8 cellular contexts compared by ENCODE assay signal in genomic region chr19:9309139-9309973, GRCh38. TPM values are rescaled to one million over a fixed set of nuclear protein-coding genes. Genes with fewer than 3 reads are reported as not detected.
DNase-seq lines count a peak whose midpoint lies in the region; TF ChIP-seq lines count a peak whose summit lies in the region.

Gene ZNF699, minus strand, starts transcription at chr19:9309838. Its CDS starts 4,719 bp downstream, at chr19:9305119.

- H3K27ac Mint-ChIP-seq in nephron progenitor cell: peak within 1 kb of the TSS; percentile 91
- peak within 1 kb of the TSS; percentile 98 for H3K27ac Mint-ChIP-seq in stimulated activated naive CD8-positive, alpha-beta T cell treated with anti-CD3 and anti-CD28 coated beads, Interleukin-15, Interleukin-2, amounts not matched to agents 100 ng/mL and 50 ng/mL, for 24 hours

- peaks cover 85% of the 10 kb centered on the region for H3K9me3 Mint-ChIP-seq in nephron progenitor cell
- peaks cover 14% of the 10 kb centered on the region for H3K9me3 Mint-ChIP-seq in stimulated activated naive CD8-positive, alpha-beta T cell treated with anti-CD3 and anti-CD28 coated beads, Interleukin-15, Interleukin-2, amounts not matched to agents 100 ng/mL and 50 ng/mL, for 24 hours

- DNase-seq in Daoy (ENCODE audit: low read depth) (peak; percentile 99), GOT3 (lab: John Stamatoyannopoulos, UW) (peak; percentile 92), LHCN-M2 (ENCODE audit: low read depth) (peak; percentile 97), RPMI8226 (peak; percentile 99), fibroblast of the conjunctiva (ENCODE audit: low read depth) (peak; percentile 96), nephron progenitor cell (peak; percentile 98)
- peak; percentile 97 for DNase-seq in activated effector memory CD4-positive, alpha-beta T cell treated with Interleukin-2 at 50 U/mL for 16 hours

- peaks cover 14% of the 10 kb centered on the region for H3K4me1 Mint-ChIP-seq in nephron progenitor cell
- peaks cover 20% of the 10 kb centered on the region for H3K4me1 Mint-ChIP-seq in stimulated activated naive CD8-positive, alpha-beta T cell treated with anti-CD3 and anti-CD28 coated beads, Interleukin-15, Interleukin-2, amounts not matched to agents 100 ng/mL and 50 ng/mL, for 24 hours (ENCODE audit: low read depth)

- H3K36me3 Mint-ChIP-seq in nephron progenitor cell (ENCODE audit: low read depth): peaks cover 43% of the 10 kb centered on the region
- peaks cover 17% of the 10 kb centered on the region for H3K36me3 Mint-ChIP-seq in stimulated activated naive CD8-positive, alpha-beta T cell treated with anti-CD3 and anti-CD28 coated beads, Interleukin-15, Interleukin-2, amounts not matched to agents 100 ng/mL and 50 ng/mL, for 24 hours (ENCODE audit: low read depth)

- no peak for TF ChIP-seq CTCF in nephron progenitor cell (IDR thresholded peaks at IDR 0.05)

- H3K27me3 Mint-ChIP-seq in nephron progenitor cell (ENCODE audit: low read depth, poor library complexity): peaks cover 2% of the 10 kb centered on the region
- H3K27me3 Mint-ChIP-seq in stimulated activated naive CD8-positive, alpha-beta T cell treated with anti-CD3 and anti-CD28 coated beads, Interleukin-15, Interleukin-2, amounts not matched to agents 100 ng/mL and 50 ng/mL, for 24 hours: no peaks in the 10 kb centered on the region

- peak within 1 kb of the TSS; percentile 91 for H3K4me3 Mint-ChIP-seq in nephron progenitor cell
- peak within 1 kb of the TSS; percentile 97 for H3K4me3 Mint-ChIP-seq in stimulated activated naive CD8-positive, alpha-beta T cell treated with anti-CD3 and anti-CD28 coated beads, Interleukin-15, Interleukin-2, amounts not matched to agents 100 ng/mL and 50 ng/mL, for 24 hours

RNA-seq across cellular contexts. Expression of gene ZNF699, which starts in this region (rescaled TPM):
- 6.9 and 14.7 TPM in 2 replicates for total RNA-seq in Daoy (2014; rRNA removed; shearing (Covaris generic))
- total RNA-seq in LHCN-M2 (2014; rRNA removed): 13.9 and 34.0 TPM in 2 replicates
- polyA plus RNA-seq in LHCN-M2 (2012): 3.3 TPM

Comparison
In these comparisons a context has a peak if more than half of its experiments do, and no peak if none do; other contexts are left out.
1. Peak in every context shown above with its lines: DNase-seq.